7 cellular contexts compared by ENCODE assay signal in genomic region chr1:68385793-68386524, GRCh38.
DNase-seq lines count a peak whose midpoint lies in the region; ATAC-seq, FAIRE-seq and TF ChIP-seq lines count a peak whose summit lies in the region.
"Not testable (repeated sequence)": the region's sequence is repeated elsewhere in the genome, so short reads cannot be mapped to it uniquely, and the experiment has no call there.

No MANE protein-coding gene starts in this region.

- not testable (repeated sequence) for H3K9me3 ChIP-seq in PC-3 (ENCODE audit: low read length); astrocyte (ENCODE audit: insufficient read depth, low read depth, low read length); endothelial cell of umbilical vein (replicated peaks; ENCODE audit: control insufficient read depth, insufficient read depth, low read length); fibroblast of lung (ENCODE audit: control insufficient read depth, insufficient read depth, low read depth, low read length)

- not testable (repeated sequence) for TF ChIP-seq CTCF in HFFc6 (IDR thresholded peaks at IDR 0.05); PC-3 (conservative IDR thresholded peaks at IDR 0.05; ENCODE audit: low read depth, low read length); astrocyte (IDR thresholded peaks at IDR 0.05; ENCODE audit: insufficient read depth, low read depth, low read length); endothelial cell of umbilical vein (IDR thresholded peaks at IDR 0.05; ENCODE audit: extremely low read depth in 1 of 2, insufficient read depth in 1 of 2, low read depth in 1 of 2, low read length in 2 of 2); fibroblast of lung (conservative IDR thresholded peaks at IDR 0.05 in 1 of 2, IDR thresholded peaks at IDR 0.05 in 1 of 2; ENCODE audit: low read depth in 1 of 2, low read length in 2 of 2); osteocyte (IDR thresholded peaks at IDR 0.05)

- H3K36me3 ChIP-seq in ACC112 (ENCODE audit: insufficient read depth, low read length); PC-3 (ENCODE audit: low read depth, low read length); astrocyte (ENCODE audit: insufficient read depth, low read length); endothelial cell of umbilical vein (ENCODE audit: control insufficient read depth in 2 of 2, extremely low read depth in 1 of 2, insufficient read depth in 2 of 2, low read length in 2 of 2); fibroblast of lung (ENCODE audit: control insufficient read depth, insufficient read depth, low read length): not testable (repeated sequence)

- not testable (repeated sequence) for H3K4me3 Mint-ChIP-seq in HFFc6; astrocyte (ENCODE audit: unreplicated experiment); osteocyte (ENCODE audit: unreplicated experiment)

- H3K27ac ChIP-seq in ACC112 (ENCODE audit: low read depth, low read length) (peak overlapping the region; percentile 94), PC-3 (ENCODE audit: low read length) (peak overlapping the region; percentile 100), astrocyte (ENCODE audit: low read depth, low read length) (peak overlapping the region; percentile 94), endothelial cell of umbilical vein (ENCODE audit: insufficient read depth, low read depth, low read length) (peak overlapping the region; percentile 97), fibroblast of lung (ENCODE audit: insufficient read depth, low read length) (peak overlapping the region; percentile 36)

- DNase-seq in HFFc6; astrocyte (ENCODE audit: low read depth); endothelial cell of umbilical vein (ENCODE audit: low read depth, low spot score); fibroblast of lung (ENCODE audit: low read depth in 2 of 2); osteocyte (ENCODE audit: extremely low spot score, unreplicated experiment): not testable (repeated sequence)
- peak; percentile 67 for DNase-seq in PC-3

- peak; percentile 10 for ATAC-seq in PC-3

- not testable (repeated sequence) for H3K9me3 Mint-ChIP-seq in HFFc6; astrocyte (ENCODE audit: unreplicated experiment); osteocyte (ENCODE audit: unreplicated experiment)

- not testable (repeated sequence) for H4K20me1 ChIP-seq in PC-3 (ENCODE audit: low read length); astrocyte (ENCODE audit: insufficient read depth, low read length); endothelial cell of umbilical vein (replicated peaks; ENCODE audit: control insufficient read depth, extremely low read depth, insufficient read depth, low read length); fibroblast of lung (ENCODE audit: control insufficient read depth, extremely low read depth, insufficient read depth, low read length)

- H3K9ac ChIP-seq in PC-3 (ENCODE audit: low read length) = peak overlapping the region; percentile 91
- not testable (repeated sequence) for H3K9ac ChIP-seq in astrocyte (ENCODE audit: low read length); endothelial cell of umbilical vein (replicated peaks; ENCODE audit: extremely low read depth, insufficient read depth, low read length); fibroblast of lung (ENCODE audit: insufficient read depth, low read length)

- not testable (repeated sequence) for FAIRE-seq in astrocyte (lab: Jason Lieb, UNC); endothelial cell of umbilical vein (lab: Jason Lieb, UNC)

- peaks cover 19% of the 10 kb centered on the region for H3F3A ChIP-seq in PC-3 (ENCODE audit: low read length, unreplicated experiment)

- peak overlapping the region; percentile 19 for H2AFZ ChIP-seq in ACC112 (ENCODE audit: low read length, unreplicated experiment)
- H2AFZ ChIP-seq in PC-3 (ENCODE audit: low read length); astrocyte (ENCODE audit: low read depth, low read length); endothelial cell of umbilical vein (ENCODE audit: low read depth, low read length); fibroblast of lung (ENCODE audit: low read length): not testable (repeated sequence)

- not testable (repeated sequence) for H3K27me3 Mint-ChIP-seq in HFFc6 (ENCODE audit: insufficient read depth); astrocyte (ENCODE audit: low read depth, unreplicated experiment); osteocyte (ENCODE audit: unreplicated experiment)

- POLR2A ChIA-PET in PC-3 (lab: Charles Lee; ENCODE audit: unreplicated experiment); endothelial cell of umbilical vein (lab: Charles Lee): not testable (repeated sequence)

- not testable (repeated sequence) for TF ChIP-seq POLR2A in endothelial cell of umbilical vein (IDR thresholded peaks at IDR 0.05; ENCODE audit: low read depth, low read length)

- H3K27me3 ChIP-seq in ACC112 (ENCODE audit: insufficient read depth, low read length); PC-3 (ENCODE audit: low read length); astrocyte (ENCODE audit: insufficient read depth, low read length); endothelial cell of umbilical vein (ENCODE audit: control insufficient read depth in 2 of 2, insufficient read depth in 2 of 2, low read length in 2 of 2); fibroblast of lung (ENCODE audit: control insufficient read depth, insufficient read depth, low read length): not testable (repeated sequence)

- BruUV-seq in PC-3 (replicated peaks; lab: Mats Ljungman, UMichigan); endothelial cell of umbilical vein (replicated peaks; lab: Mats Ljungman, UMichigan): not testable (repeated sequence)

- H3K27ac Mint-ChIP-seq in HFFc6 = peak overlapping the region; percentile 38
- peak overlapping the region; percentile 84 for H3K27ac Mint-ChIP-seq in astrocyte (ENCODE audit: unreplicated experiment)
- H3K27ac Mint-ChIP-seq in osteocyte (ENCODE audit: unreplicated experiment) = peak overlapping the region; percentile 71

- dilution Hi-C loops in endothelial cell of umbilical vein (cut with MboI; ENCODE audit: extremely low pct_ligation_motif_present, low sequenced_read_pairs) = not testable (repeated sequence)

- intact Hi-C loops in PC-3 (cut with micrococcal nuclease) (loop anchor here (2.0 to 10.0 kb wide), 4 partner anchors 39 to 701 kb away; partner anchors contain the start of gene GADD45A), endothelial cell of umbilical vein (cut with micrococcal nuclease) (loop anchor here (2.0 kb wide), 2 partner anchors 111 to 153 kb away; partner anchors contain the start of genes DEPDC1 and WLS)

- CTCF ChIA-PET in PC-3 (lab: Charles Lee) = not testable (repeated sequence)
- CTCF ChIA-PET in endothelial cell of umbilical vein (lab: Charles Lee) = interaction anchor here (1.1 kb wide), 1 partner anchor 57 kb away, joined by 4 read pairs; no protein-coding TSS in a partner anchor

- not testable (repeated sequence) for H3K36me3 Mint-ChIP-seq in HFFc6 (ENCODE audit: low read depth); astrocyte (ENCODE audit: low read depth, unreplicated experiment); osteocyte (ENCODE audit: unreplicated experiment)

- H3K9me2 ChIP-seq in PC-3 (replicated peaks; ENCODE audit: low read length) = not testable (repeated sequence)

- H3K9me1 ChIP-seq in endothelial cell of umbilical vein (replicated peaks; ENCODE audit: control insufficient read depth, extremely low read depth, insufficient read depth, low read length) = not testable (repeated sequence)

- H3K4me2 ChIP-seq in PC-3 (ENCODE audit: low read length) = peak overlapping the region; percentile 84
- peak overlapping the region; percentile 52 for H3K4me2 ChIP-seq in astrocyte (ENCODE audit: low read length)
- peak overlapping the region; percentile 57 for H3K4me2 ChIP-seq in endothelial cell of umbilical vein (ENCODE audit: insufficient read depth, low read length)
- H3K4me2 ChIP-seq in fibroblast of lung (ENCODE audit: extremely low read depth, insufficient read depth, low read length) = peak overlapping the region; percentile 37

- peaks cover 40% of the 10 kb centered on the region for H3K4me1 Mint-ChIP-seq in HFFc6 (ENCODE audit: low read depth)
- H3K4me1 Mint-ChIP-seq in astrocyte (ENCODE audit: low read depth, unreplicated experiment) = peaks cover 19% of the 10 kb centered on the region
- peaks cover 22% of the 10 kb centered on the region for H3K4me1 Mint-ChIP-seq in osteocyte (ENCODE audit: unreplicated experiment)

- H3K4me1 ChIP-seq in ACC112 (ENCODE audit: control insufficient read depth, insufficient read depth, low read length, unreplicated experiment) = peaks cover 29% of the 10 kb centered on the region
- peaks cover 43% of the 10 kb centered on the region for H3K4me1 ChIP-seq in PC-3 (ENCODE audit: insufficient read depth, low read length)
- H3K4me1 ChIP-seq in astrocyte (ENCODE audit: insufficient read depth, low read length) = peaks cover 20% of the 10 kb centered on the region
- H3K4me1 ChIP-seq in endothelial cell of umbilical vein (ENCODE audit: control insufficient read depth, extremely low read depth, insufficient read depth, low read length) = peaks cover 30% of the 10 kb centered on the region
- H3K4me1 ChIP-seq in fibroblast of lung (ENCODE audit: control insufficient read depth, extremely low read depth, insufficient read depth, low read length) = peaks cover 13% of the 10 kb centered on the region

- not testable (repeated sequence) for H3K79me2 ChIP-seq in ACC112 (ENCODE audit: control insufficient read depth, insufficient read depth, low read length, unreplicated experiment); astrocyte (ENCODE audit: insufficient read depth, low read length); endothelial cell of umbilical vein (ENCODE audit: control insufficient read depth, insufficient read depth, low read length); fibroblast of lung (ENCODE audit: control insufficient read depth, insufficient read depth, low read length)
- peaks cover 73% of the 10 kb centered on the region for H3K79me2 ChIP-seq in PC-3 (ENCODE audit: low read length)

- H3K4me3 ChIP-seq in ACC112 (ENCODE audit: low read depth, low read length); astrocyte (ENCODE audit: insufficient read depth, low read depth, low read length); endothelial cell of umbilical vein (replicated peaks in 1 of 3; ENCODE audit: insufficient read depth in 1 of 3, low read depth in 1 of 3, low read length in 3 of 3); fibroblast of lung (replicated peaks in 1 of 4; ENCODE audit: control extremely low read depth in 1 of 4, insufficient read depth in 1 of 4, low read depth in 3 of 4, low read length in 4 of 4): not testable (repeated sequence)
- peak overlapping the region; percentile 89 for H3K4me3 ChIP-seq in PC-3 (ENCODE audit: low read length)

Comparison
In these comparisons a context has a peak if more than half of its experiments do, and no peak if none do; other contexts are left out.
1. H3K27ac ChIP-seq: peak in every context shown above with its lines; median percentile 100 in PC-3; 97 in endothelial cell of umbilical vein; 94 in ACC112; 94 in astrocyte; 36 in fibroblast of lung.